In the genomic region with DNA sequence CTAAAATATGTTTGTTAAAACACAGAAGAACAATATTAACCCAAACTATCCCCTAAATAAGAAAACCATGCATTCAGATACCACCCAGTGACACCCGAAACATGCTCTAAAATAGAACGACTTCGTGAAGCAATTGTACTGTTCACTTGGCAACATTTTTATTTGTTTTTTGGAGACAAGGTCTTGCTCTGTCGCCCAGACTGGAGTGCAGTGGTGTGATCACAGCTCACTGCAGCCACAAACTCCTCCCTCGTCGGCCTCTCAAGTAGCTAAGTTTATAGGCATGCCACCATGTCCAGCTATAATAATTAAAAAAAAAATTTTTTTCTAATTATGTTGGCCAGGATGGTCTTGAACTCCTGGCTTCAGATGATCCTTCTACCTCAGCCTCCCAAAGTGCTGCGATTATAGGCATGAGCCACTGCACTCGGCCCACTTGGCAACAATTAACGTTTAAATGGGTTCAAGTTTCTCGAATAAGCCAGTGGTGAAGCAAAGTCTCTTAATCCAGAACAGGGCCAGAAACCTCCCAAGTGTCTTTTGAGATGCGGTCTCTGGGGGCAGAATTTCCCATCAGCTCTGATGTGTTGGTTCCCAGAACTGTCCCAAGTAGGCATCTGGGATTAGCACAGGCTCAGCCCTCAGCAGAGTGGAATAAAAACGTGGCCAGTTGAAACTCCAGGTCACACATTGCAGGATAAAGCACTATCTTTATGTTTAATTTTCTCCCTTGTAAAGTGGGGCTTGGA, we compare ENCODE assay signal across 21 cellular contexts.
"Had no signal": no experiment of that assay in that cellular context is flagged by ENCODE, and none has a peak within 500 bp of the region (broad histone marks: within the 10 kb centered on the region; RNA-seq: fewer than 3 reads in every experiment).

No MANE protein-coding gene starts in this region.

- H3K27me3 Mint-ChIP-seq: stimulated activated naive CD8-positive, alpha-beta T cell treated with anti-CD3 and anti-CD28 coated beads, Interleukin-15, Interleukin-2, amounts not matched to agents 100 ng/mL and 50 ng/mL, for 24 hours had no signal

- H3K9me3 Mint-ChIP-seq: activated naive CD4-positive, alpha-beta T cell treated with anti-CD3 and anti-CD28 coated beads, Interleukin-2, amount 50 U/mL, for 72 hours; natural killer cell; stimulated activated naive CD8-positive, alpha-beta T cell treated with anti-CD3 and anti-CD28 coated beads, Interleukin-15, Interleukin-2, amounts not matched to agents 100 ng/mL and 50 ng/mL, for 24 hours had no signal

- H3K9me3 ChIP-seq: adrenal gland, breast epithelium, lower lobe of right lung, vagina had no signal

- H3K27me3 ChIP-seq: adrenal gland, breast epithelium, vagina had no signal

- H3K4me1 ChIP-seq: adrenal gland, breast epithelium, lower lobe of right lung, vagina had no signal

- H3K4me1 Mint-ChIP-seq: natural killer cell had no signal

- H3K27ac ChIP-seq: adrenal gland, breast epithelium, coronary artery, lower lobe of right lung, skin epidermis, vagina had no signal

- H3K36me3 Mint-ChIP-seq: activated naive CD4-positive, alpha-beta T cell treated with anti-CD3 and anti-CD28 coated beads, Interleukin-2, amount 50 U/mL, for 72 hours had no signal

- H3K4me3 Mint-ChIP-seq: natural killer cell; stimulated activated naive CD8-positive, alpha-beta T cell treated with anti-CD3 and anti-CD28 coated beads, Interleukin-15, Interleukin-2, amounts not matched to agents 100 ng/mL and 50 ng/mL, for 24 hours had no signal

- FAIRE-seq: astrocyte had no signal

- H3K27ac Mint-ChIP-seq: activated naive CD4-positive, alpha-beta T cell treated with anti-CD3 and anti-CD28 coated beads, Interleukin-2, amount 50 U/mL, for 72 hours; natural killer cell; stimulated activated naive CD8-positive, alpha-beta T cell treated with anti-CD3 and anti-CD28 coated beads, Interleukin-15, Interleukin-2, amounts not matched to agents 100 ng/mL and 50 ng/mL, for 24 hours had no signal

- H3K4me3 ChIP-seq: adrenal gland, breast epithelium, coronary artery, lower lobe of right lung, skin epidermis, vagina had no signal

- DNase-seq: activated CD4-positive, alpha-beta T cell treated with anti-CD3 and anti-CD28 coated beads for 1 hour; activated CD8-positive, alpha-beta memory T cell treated with anti-CD3 and anti-CD28 coated beads for 24 hours; activated gamma-delta T cell treated with Interleukin-2 at 50 U/mL for 16 hours; left cardiac atrium; lower lobe of right lung; natural killer cell; occipital lobe; posterior cingulate gyrus; stimulated activated CD4-positive, alpha-beta T cell treated with anti-CD3 and anti-CD28 coated beads, Interleukin-15, amount 100 ng/mL, for 24 hours; stimulated activated CD4-positive, alpha-beta T cell treated with anti-CD3 and anti-CD28 coated beads, Interleukin-2, amount 100 ng/mL, for 48 hours; T-helper 1 cell; T-helper 9 cell; trophoblast cell had no signal

- H3K36me3 ChIP-seq: breast epithelium had no signal
